8 cellular contexts compared by ENCODE assay signal in genomic region chr1:154154534-154155181, GRCh38. TPM values are rescaled to one million over a fixed set of nuclear protein-coding genes. Genes with fewer than 3 reads are reported as not detected.
A peak's percentile ranks its signal among the peaks of the same experiment; 100 is the strongest.
DNase-seq lines count a peak whose midpoint lies in the region; ATAC-seq, FAIRE-seq and TF ChIP-seq lines count a peak whose summit lies in the region.

Gene NUP210L, minus strand, starts transcription at chr1:154155073.

- no peak within 1 kb of the TSS for H3K4me3 Mint-ChIP-seq in T-helper 1 cell treated with Interleukin-12 subunit alpha and Interleukin-12 subunit beta and Interleukin-4 antibody, amounts not matched to agents 30 μg/mL and 1 μg/mL, for 36 hours

- DNase-seq in T-helper 1 cell: no peak
- DNase-seq in bronchial epithelial cell (ENCODE audit: low read depth): peak; percentile 76
- no peak for DNase-seq in NCI-H524 treated with DMSO at 0.1 percent for 48 hours (lab: John Stamatoyannopoulos, UW)
- DNase-seq in NK-92 treated with Interleukin-12 subunit alpha and Interleukin-12 subunit beta, amount 100 ng/mL, for 24 hours (lab: John Stamatoyannopoulos, UW): no peak

- ATAC-seq in GM21529 (IDR thresholded peaks at IDR 0.05; ENCODE audit: unreplicated experiment): no peak

- H3K27me3 ChIP-seq in bronchial epithelial cell (ENCODE audit: control insufficient read depth, insufficient read depth, low read length) (no peaks in the 10 kb centered on the region), layer of hippocampus (ENCODE audit: control insufficient read depth, insufficient read depth, low read length) (no peaks in the 10 kb centered on the region)

- H3K36me3 ChIP-seq in bronchial epithelial cell (ENCODE audit: control insufficient read depth, insufficient read depth, low read length): peaks cover 6% of the 10 kb centered on the region

- peaks cover 49% of the 10 kb centered on the region for H3K4me1 Mint-ChIP-seq in T-helper 1 cell treated with Interleukin-12 subunit alpha and Interleukin-12 subunit beta and Interleukin-4 antibody, amounts not matched to agents 30 μg/mL and 1 μg/mL, for 36 hours (ENCODE audit: low read depth)

- H3K27ac ChIP-seq in layer of hippocampus (ENCODE audit: low read depth, low read length) (peak within 1 kb of the TSS; percentile 59), temporal lobe (ENCODE audit: low read depth, low read length) (peak within 1 kb of the TSS; percentile 15)

- TF ChIP-seq CTCF in bronchial epithelial cell (IDR thresholded peaks at IDR 0.05; ENCODE audit: insufficient read depth, low read length, severe bottlenecking): no peak

- peaks cover 46% of the 10 kb centered on the region for H3K36me3 Mint-ChIP-seq in T-helper 1 cell treated with Interleukin-12 subunit alpha and Interleukin-12 subunit beta and Interleukin-4 antibody, amounts not matched to agents 30 μg/mL and 1 μg/mL, for 36 hours (ENCODE audit: low read depth)

- peak within 1 kb of the TSS; percentile 34 for H3K4me3 ChIP-seq in bronchial epithelial cell (ENCODE audit: low read depth, low read length)

- H3K27me3 Mint-ChIP-seq in T-helper 1 cell treated with Interleukin-12 subunit alpha and Interleukin-12 subunit beta and Interleukin-4 antibody, amounts not matched to agents 30 μg/mL and 1 μg/mL, for 36 hours (ENCODE audit: low read depth): no peaks in the 10 kb centered on the region

- peaks cover 3% of the 10 kb centered on the region for H3K9me3 Mint-ChIP-seq in T-helper 1 cell treated with Interleukin-12 subunit alpha and Interleukin-12 subunit beta and Interleukin-4 antibody, amounts not matched to agents 30 μg/mL and 1 μg/mL, for 36 hours

- peak within 1 kb of the TSS; percentile 67 for H3K27ac Mint-ChIP-seq in T-helper 1 cell treated with Interleukin-12 subunit alpha and Interleukin-12 subunit beta and Interleukin-4 antibody, amounts not matched to agents 30 μg/mL and 1 μg/mL, for 36 hours

- no peak for FAIRE-seq in bronchial epithelial cell (lab: Jason Lieb, UNC)

RNA-seq across cellular contexts. Expression of gene NUP210L, which starts in this region (rescaled TPM):
- total RNA-seq in bronchial epithelial cell (under 0.01 and 0.13 TPM in 2 replicates), temporal lobe (under 0.01 TPM)

Comparison
In these comparisons a context has a peak if more than half of its experiments do, and no peak if none do; other contexts are left out.
1. Peak in DNase-seq and H3K4me3 ChIP-seq in bronchial epithelial cell; RNA of the gene not detected or under 1 TPM.